ENCODE assay signal across 22 cellular contexts in the genomic region with DNA sequence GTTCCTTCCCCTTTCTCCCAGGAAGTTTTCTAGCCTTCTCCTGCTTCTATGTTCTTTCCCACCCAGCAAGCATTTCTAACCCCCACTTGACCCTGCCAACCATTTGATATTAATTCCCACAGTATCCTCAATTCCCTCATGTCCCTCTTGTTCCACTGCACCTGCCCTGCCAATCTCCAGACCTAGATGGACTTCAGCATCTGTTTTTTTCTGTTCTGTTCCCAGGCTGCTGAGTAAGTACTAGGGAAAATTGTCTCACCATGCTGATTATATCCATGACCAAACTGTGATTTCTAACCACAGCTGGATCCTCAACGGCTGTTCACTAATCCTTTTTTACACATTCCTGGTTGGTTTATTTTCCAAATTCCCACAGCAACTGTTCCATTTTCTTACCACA.
"Had no signal": no experiment of that assay in that cellular context is flagged by ENCODE, and none has a peak within 500 bp of the region (broad histone marks: within the 10 kb centered on the region; RNA-seq: fewer than 3 reads in every experiment).

No MANE protein-coding gene starts in this region.

- H3K27me3 ChIP-seq: body of pancreas, cardiac muscle cell, sigmoid colon, upper lobe of left lung had no signal

- H3K27ac ChIP-seq: adrenal gland, body of pancreas, cardiac muscle cell, heart left ventricle, sigmoid colon, upper lobe of left lung had no signal

- H3K36me3 ChIP-seq: adrenal gland, cardiac muscle cell, heart left ventricle, sigmoid colon, upper lobe of left lung had no signal

- H3K4me3 ChIP-seq: adrenal gland, body of pancreas, cardiac muscle cell, heart left ventricle, sigmoid colon, upper lobe of left lung had no signal

- H3K9me3 ChIP-seq: adrenal gland, body of pancreas, heart left ventricle, sigmoid colon, upper lobe of left lung had no signal

- DNase-seq: activated CD4-positive, alpha-beta T cell treated with anti-CD3 and anti-CD28 coated beads for 36 hours; activated CD4-positive, alpha-beta T cell treated with anti-CD3 and anti-CD28 coated beads, Interleukin-2, amount 50 U/mL, for 4 hours; activated CD8-positive, alpha-beta memory T cell treated with anti-CD3 and anti-CD28 coated beads for 24 hours; activated CD8-positive, alpha-beta memory T cell treated with anti-CD3 and anti-CD28 coated beads, Interleukin-2, amount 50 U/mL, for 4 hours; activated naive CD4-positive, alpha-beta T cell; activated T-cell treated with anti-CD3 and anti-CD28 coated beads, Interleukin-2, amount 50 U/mL, for 4 hours; adrenal gland; effector CD8-positive, alpha-beta T cell; heart left ventricle; islet precursor cell; left cardiac atrium; naive thymus-derived CD4-positive, alpha-beta T cell; occipital lobe; posterior cingulate gyrus; sigmoid colon; stimulated activated CD4-positive, alpha-beta T cell treated with anti-CD3 and anti-CD28 coated beads, Interleukin-4, amount 100 ng/mL, for 24 hours; stimulated activated naive CD4-positive, alpha-beta T cell treated with Interleukin-2 at 50 U/mL for 16 hours; T-helper 9 cell; upper lobe of left lung had no signal

- ATAC-seq: activated CD4-positive, alpha-beta T cell treated with anti-CD3 and anti-CD28 coated beads for 36 hours; activated T-cell treated with anti-CD3 and anti-CD28 coated beads, Interleukin-2, amount 50 U/mL, for 4 hours; body of pancreas; heart left ventricle; left cardiac atrium; naive thymus-derived CD4-positive, alpha-beta T cell; WTC11 had no signal

- H3K4me1 ChIP-seq: body of pancreas, heart left ventricle, sigmoid colon, upper lobe of left lung had no signal
